9 cellular contexts compared by ENCODE assay signal in genomic region chr17:19376799-19377198, GRCh38. TPM values are rescaled to one million over a fixed set of nuclear protein-coding genes. Genes with fewer than 3 reads are reported as not detected.
A peak's percentile ranks its signal among the peaks of the same experiment; 100 is the strongest.
DNase-seq lines count a peak whose midpoint lies in the region; ATAC-seq and TF ChIP-seq lines count a peak whose summit lies in the region.
"Had no signal": no experiment of that assay in that cellular context is flagged by ENCODE, and none has a peak within 500 bp of the region (broad histone marks: within the 10 kb centered on the region; RNA-seq: fewer than 3 reads in every experiment).

No MANE protein-coding gene starts in this region.

- H3K4me2 ChIP-seq in Loucy (ENCODE audit: low read depth, low read length, poor library complexity, severe bottlenecking), result peak overlapping the region; percentile 90

- peak overlapping the region; percentile 86 for H3K9ac ChIP-seq in Loucy (ENCODE audit: low read depth, low read length, poor library complexity, severe bottlenecking)

- peak overlapping the region; percentile 99 for H3K4me3 Mint-ChIP-seq in Caco-2 (ENCODE audit: unreplicated experiment)
- peak overlapping the region; percentile 98 for H3K4me3 Mint-ChIP-seq in mesothelial cell of epicardium

- H3K27ac Mint-ChIP-seq in Caco-2 (ENCODE audit: unreplicated experiment), result peak overlapping the region; percentile 96
- peak overlapping the region; percentile 99 for H3K27ac Mint-ChIP-seq in mesothelial cell of epicardium

- H3K27ac ChIP-seq in brain microvascular endothelial cell, result peak overlapping the region; percentile 87

- H4K20me1 ChIP-seq in Loucy (ENCODE audit: insufficient read depth, low read length, poor library complexity, severe bottlenecking), result no peaks in the 10 kb centered on the region

- no peaks in the 10 kb centered on the region for H3K9me3 Mint-ChIP-seq in Caco-2 (ENCODE audit: unreplicated experiment)
- no peaks in the 10 kb centered on the region for H3K9me3 Mint-ChIP-seq in mesothelial cell of epicardium

- CTCF ChIA-PET in Caco-2 (lab: Charles Lee), result interaction anchor here (1.2 to 2.5 kb wide), 3 partner anchors 12 to 272 kb away, joined by 4 to 69 read pairs (median 10); partner anchors contain the start of genes ALDH3A2 and B9D1

- peaks cover 6% of the 10 kb centered on the region for H3K4me1 Mint-ChIP-seq in Caco-2 (ENCODE audit: low read depth, unreplicated experiment)
- H3K4me1 Mint-ChIP-seq in mesothelial cell of epicardium, result peaks cover 26% of the 10 kb centered on the region

- H3F3A ChIP-seq in Loucy (ENCODE audit: low read depth), result no peaks in the 10 kb centered on the region

- intact Hi-C loops in Caco-2 (cut with micrococcal nuclease; ENCODE audit: unreplicated experiment), result loop anchor here (5.0 kb wide), 2 partner anchors 56 to 71 kb away; no protein-coding TSS in a partner anchor

- H3K4me1 ChIP-seq in Caco-2, result peaks cover 11% of the 10 kb centered on the region
- peaks cover 18% of the 10 kb centered on the region for H3K4me1 ChIP-seq in Loucy (ENCODE audit: insufficient read depth, low read length, poor library complexity, severe bottlenecking)

- in situ Hi-C loops in brain microvascular endothelial cell (cut with HindIII; ENCODE audit: low pct_ligation_motif_present, low sequenced_read_pairs), result no loop called here

- H3K36me3 ChIP-seq in Caco-2 (ENCODE audit: control insufficient read depth, insufficient read depth, low read length) (no peaks in the 10 kb centered on the region; the same call in 1 of the 2 replicates), Loucy (ENCODE audit: insufficient read depth, low read length) (peaks cover 14% of the 10 kb centered on the region; the same call in 1 of the 2 replicates), brain microvascular endothelial cell (replicated peaks) (peaks cover 24% of the 10 kb centered on the region)

- no TSS peak for BruUV-seq in Caco-2 (replicated peaks; lab: Mats Ljungman, UMichigan)

- no peaks in the 10 kb centered on the region for H3K9me3 ChIP-seq in Caco-2
- H3K9me3 ChIP-seq in Loucy (ENCODE audit: insufficient read depth, low read depth, low read length), result no peaks in the 10 kb centered on the region

- DNase-seq in Caco-2 (peak in 1 of 2 experiments; percentile 28), brain microvascular endothelial cell (no peak), mesothelial cell of epicardium (ENCODE audit: low spot score in 2 of 2, unreplicated experiment in 2 of 2) (no peak), NCI-H446 (lab: John Stamatoyannopoulos, UW) (no peak), T-helper 9 cell (no peak)

- ATAC-seq in HG02973 (IDR thresholded peaks at IDR 0.05; ENCODE audit: unreplicated experiment), result no peak
- no peak for ATAC-seq in GM18873 (IDR thresholded peaks at IDR 0.05; ENCODE audit: low FRiP score, unreplicated experiment)

- H3K4me3 ChIP-seq in Caco-2 (ENCODE audit: low read depth, low read length) (peak overlapping the region; percentile 61), Loucy (ENCODE audit: low read length, poor library complexity, severe bottlenecking) (peak overlapping the region; percentile 92), brain microvascular endothelial cell (ENCODE audit: low read depth, low read length) (peak overlapping the region; percentile 67)

- no peak for TF ChIP-seq CTCF in Caco-2 (IDR thresholded peaks at IDR 0.05; ENCODE audit: insufficient read depth in 1 of 2, low read depth in 1 of 2, low read length in 1 of 2, severe bottlenecking in 1 of 2, unreplicated experiment in 1 of 2)
- no peak for TF ChIP-seq CTCF in Loucy (conservative IDR thresholded peaks at IDR 0.05; ENCODE audit: low read length)
- no peak for TF ChIP-seq CTCF in brain microvascular endothelial cell (IDR thresholded peaks at IDR 0.05; ENCODE audit: low read depth, low read length, missing control alignments)
- TF ChIP-seq CTCF in mesothelial cell of epicardium (IDR thresholded peaks at IDR 0.05; ENCODE audit: unreplicated experiment), result no peak

- peak overlapping the region; percentile 97; the same call in 1 of the 2 replicates for H2AFZ ChIP-seq in Loucy (ENCODE audit: low read length)

- no peaks in the 10 kb centered on the region for H3K27me3 Mint-ChIP-seq in Caco-2 (ENCODE audit: insufficient read depth, unreplicated experiment)
- H3K27me3 Mint-ChIP-seq in mesothelial cell of epicardium (ENCODE audit: low read depth), result no peaks in the 10 kb centered on the region

- POLR2A ChIA-PET in Caco-2 (lab: Charles Lee), result interaction anchor here (0.7 to 1.8 kb wide), 4 partner anchors 9 to 300 kb away, joined by 7 to 30 read pairs (median 11); partner anchors contain the start of gene B9D1

- H3K9me2 ChIP-seq in Loucy (replicated peaks; ENCODE audit: low read depth, low read length), result no peaks in the 10 kb centered on the region

- H3K36me3 Mint-ChIP-seq in Caco-2 (ENCODE audit: insufficient read depth, unreplicated experiment) (peaks cover 51% of the 10 kb centered on the region), mesothelial cell of epicardium (peaks cover 9% of the 10 kb centered on the region)

- H3K27me3 ChIP-seq in Caco-2 (replicated peaks; ENCODE audit: control insufficient read depth, insufficient read depth, low read length) (no peaks in the 10 kb centered on the region), Loucy (ENCODE audit: insufficient read depth, low read length, poor library complexity, severe bottlenecking) (no peaks in the 10 kb centered on the region), brain microvascular endothelial cell (replicated peaks) (no peaks in the 10 kb centered on the region)

- peaks cover 27% of the 10 kb centered on the region for H3K79me2 ChIP-seq in Loucy (ENCODE audit: insufficient read depth, low read length)

RNA-seq across cellular contexts. Expression of gene MAPK7, which starts 1.5 kb away (rescaled TPM):
- total RNA-seq in Caco-2 (2022) (20.8 and 22.1 TPM in 2 replicates), mesothelial cell of epicardium (46.0 to 49.0 TPM (median 47.6 TPM) in 3 replicates)

RNA-seq across cellular contexts. Expression of gene MFAP4, which starts 10.2 kb away (rescaled TPM):
- total RNA-seq in Caco-2 (2022) (not detected in 2 replicates), mesothelial cell of epicardium (194 to 213 TPM (median 210 TPM) in 3 replicates)
- total RNA-seq: NCI-H460 had no signal

RNA-seq across cellular contexts. Expression of gene B9D1, which starts 14.3 kb away (rescaled TPM):
- 8.1 and 11.5 TPM in 2 replicates for total RNA-seq in Caco-2 (2022)
- 20.9 to 26.2 TPM (median 22.2 TPM) in 3 replicates for total RNA-seq in mesothelial cell of epicardium

RNA-seq across cellular contexts. Expression of gene RNF112, which starts 34.2 kb away (rescaled TPM):
- total RNA-seq in Caco-2 (2022) (0.16 TPM in 1 of 2 replicates, not detected in the other), mesothelial cell of epicardium (2.7 to 4.8 TPM (median 4.2 TPM) in 3 replicates)

Comparison
In these comparisons a context has a peak if more than half of its experiments do, and no peak if none do; other contexts are left out.
1. RNA of gene MFAP4, which starts 10.2 kb away (total RNA-seq): 194 to 213 TPM in mesothelial cell of epicardium; not detected in Caco-2; every median in the first group is over 100 times any median in the second.
2. Peak in every context shown above with its lines, with median percentiles within 50 percentile points of each other: H3K4me3 ChIP-seq.